ENCODE assay signal across 15 cellular contexts in genomic region chr6:84314377-84314898, GRCh38.
DNase-seq lines count a peak whose midpoint lies in the region; ATAC-seq and TF ChIP-seq lines count a peak whose summit lies in the region.
"Had no signal": no experiment of that assay in that cellular context is flagged by ENCODE, and none has a peak within 500 bp of the region (broad histone marks: within the 10 kb centered on the region; RNA-seq: fewer than 3 reads in every experiment).

No MANE protein-coding gene starts in this region.

- H3K36me3 ChIP-seq in osteoblast (ENCODE audit: insufficient read depth, low read length) = no peaks in the 10 kb centered on the region

- peaks cover 6% of the 10 kb centered on the region for H3K4me1 ChIP-seq in osteoblast (ENCODE audit: insufficient read depth, low read length)

- no peaks in the 10 kb centered on the region for H3K79me2 ChIP-seq in osteoblast (ENCODE audit: insufficient read depth, low read length)

- H3K4me2 ChIP-seq in osteoblast (ENCODE audit: insufficient read depth, low read length) = peak overlapping the region; percentile 54
- H3K4me2 ChIP-seq: PC-9 had no signal

- H2AFZ ChIP-seq in osteoblast (ENCODE audit: low read length) = peak overlapping the region; percentile 81
- H2AFZ ChIP-seq: PC-9 had no signal

- DNase-seq in AG20443 (ENCODE audit: low spot score) (peak; percentile 14), choroid plexus epithelial cell (ENCODE audit: low read depth) (peak; percentile 23), osteoblast (ENCODE audit: insufficient read length, low spot score, missing footprints) (no peak), DMS79 (lab: John Stamatoyannopoulos, UW) (no peak)
- no peak for DNase-seq in activated CD8-positive, alpha-beta memory T cell treated with anti-CD3 and anti-CD28 coated beads, Interleukin-2, amount 50 U/mL, for 4 hours
- DNase-seq: Calu3; CD4-positive, alpha-beta T cell; H7; Karpas-422; NCI-H187 treated with DMSO at 0.1 percent for 48 hours; NCI-H446; PC-9 had no signal

- ATAC-seq in HG02885 (IDR thresholded peaks at IDR 0.05; ENCODE audit: poor library complexity, unreplicated experiment) = peak; percentile 72
- ATAC-seq in HG03460 (IDR thresholded peaks at IDR 0.05; ENCODE audit: unreplicated experiment) = no peak
- ATAC-seq in GM18511 (IDR thresholded peaks at IDR 0.05; ENCODE audit: unreplicated experiment) = no peak

- TF ChIP-seq CTCF in choroid plexus epithelial cell (conservative IDR thresholded peaks at IDR 0.05; ENCODE audit: low read depth, low read length) (no peak), osteoblast (IDR thresholded peaks at IDR 0.05; ENCODE audit: extremely low read depth, low read depth, low read length) (no peak)

- H3K9me3 ChIP-seq in osteoblast (ENCODE audit: low read depth, low read length) = no peaks in the 10 kb centered on the region

- H3K4me3 ChIP-seq in choroid plexus epithelial cell (ENCODE audit: low read depth, low read length) (no peak overlapping the region), osteoblast (ENCODE audit: insufficient read depth, low read length) (no peak overlapping the region)
- H3K4me3 ChIP-seq: PC-9 had no signal

- no peaks in the 10 kb centered on the region for H3K27me3 ChIP-seq in osteoblast (ENCODE audit: insufficient read depth, low read length)

- no peak overlapping the region for H3K27ac ChIP-seq in osteoblast (ENCODE audit: low read depth, low read length)
- H3K27ac ChIP-seq: PC-9 had no signal

- no peaks in the 10 kb centered on the region for H4K20me1 ChIP-seq in osteoblast (ENCODE audit: insufficient read depth, low read length)

Comparison
In these comparisons a context has a peak if more than half of its experiments do, and no peak if none do; other contexts are left out.
1. DNase-seq: peak in AG20443 (single experiment) and choroid plexus epithelial cell (single experiment); none in osteoblast (single experiment), activated CD8-positive, alpha-beta memory T cell treated with anti-CD3 and anti-CD28 coated beads, Interleukin-2, amount 50 U/mL, for 4 hours (single experiment) and DMS79 (single experiment).